Comparison of ENCODE assay signal across 19 cellular contexts in the genomic region with DNA sequence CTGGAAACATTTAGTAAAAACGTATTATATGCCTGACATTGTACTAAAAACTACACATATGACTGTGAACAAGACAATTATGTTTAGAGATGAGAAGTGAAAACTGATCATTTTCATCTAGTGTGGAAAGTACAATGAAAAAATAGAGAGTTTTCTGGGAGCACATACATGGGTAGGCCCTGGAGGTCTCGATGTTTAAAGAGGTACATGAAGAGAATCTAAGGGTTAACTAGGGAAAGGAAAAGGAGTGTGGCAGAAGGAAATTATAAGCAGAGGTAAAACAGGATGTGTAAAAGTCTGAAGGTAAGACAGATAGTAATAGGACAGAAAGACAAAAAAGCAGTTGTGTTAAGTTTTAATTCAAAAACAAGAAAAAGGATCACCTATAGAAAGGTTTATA.
DNase-seq lines count a peak whose midpoint lies in the region; ATAC-seq, FAIRE-seq and TF ChIP-seq lines count a peak whose summit lies in the region.
"Had no signal": no experiment of that assay in that cellular context is flagged by ENCODE, and none has a peak within 500 bp of the region (broad histone marks: within the 10 kb centered on the region; RNA-seq: fewer than 3 reads in every experiment).

No MANE protein-coding gene starts in this region.

- no peak overlapping the region for H3K4me3 Mint-ChIP-seq in activated naive CD4-positive, alpha-beta T cell treated with anti-CD3 and anti-CD28 coated beads, Interleukin-2, amount 50 U/mL, for 24 hours
- no peak overlapping the region for H3K4me3 Mint-ChIP-seq in chondrocyte (ENCODE audit: unreplicated experiment)
- H3K4me3 Mint-ChIP-seq: CD14-positive monocyte; CD8-positive, alpha-beta T cell; HFFc6 had no signal

- H3K27ac Mint-ChIP-seq in activated naive CD4-positive, alpha-beta T cell treated with anti-CD3 and anti-CD28 coated beads, Interleukin-2, amount 50 U/mL, for 24 hours = peak overlapping the region; percentile 2
- peak overlapping the region; percentile 1 for H3K27ac Mint-ChIP-seq in chondrocyte (ENCODE audit: unreplicated experiment)
- H3K27ac Mint-ChIP-seq: CD8-positive, alpha-beta T cell; HFFc6 had no signal

- no peaks in the 10 kb centered on the region for H3K36me3 Mint-ChIP-seq in activated naive CD4-positive, alpha-beta T cell treated with anti-CD3 and anti-CD28 coated beads, Interleukin-2, amount 50 U/mL, for 24 hours
- H3K36me3 Mint-ChIP-seq in chondrocyte (ENCODE audit: low read depth) = peaks cover 4% of the 10 kb centered on the region

- ATAC-seq in HG02623 (IDR thresholded peaks at IDR 0.05; ENCODE audit: unreplicated experiment) = no peak
- ATAC-seq: CD8-positive, alpha-beta T cell had no signal

- no peak for DNase-seq in activated naive CD4-positive, alpha-beta T cell (lab: John Stamatoyannopoulos, UW)
- DNase-seq in chondrocyte (ENCODE audit: low spot score) (no peak), urothelium cell line (ENCODE audit: low spot score) (no peak), NCI-H2107 (lab: John Stamatoyannopoulos, UW) (no peak)
- DNase-seq: CD8-positive, alpha-beta T cell; COR-L47; DMS153; DMS79 treated with DMSO at 0.1 percent for 48 hours; EL; GOT3; HFFc6 had no signal

- CTCF ChIA-PET in HEK293 (lab: Yijun Ruan, JAX) = interaction anchor here (0.6 kb wide), 1 partner anchor 395 kb away, joined by 3 read pairs; no protein-coding TSS in a partner anchor

- H3K27ac ChIP-seq in HEK293 (ENCODE audit: extremely low read depth, low read depth, low read length) = no peak overlapping the region
- H3K27ac ChIP-seq: HL-60 had no signal

- TF ChIP-seq CTCF in HEK293 (tag by site-specific recombination; IDR thresholded peaks at IDR 0.05) (no peak), chondrocyte (IDR thresholded peaks at IDR 0.05) (no peak)

- no peaks in the 10 kb centered on the region; a peak in 1 of 3 replicates for H3K36me3 ChIP-seq in HEK293 (ENCODE audit: control insufficient read depth in 2 of 2, insufficient read depth in 1 of 2, low read length in 2 of 2)
- H3K36me3 ChIP-seq: HAP-1 had no signal

- H3K9me3 Mint-ChIP-seq in activated naive CD4-positive, alpha-beta T cell treated with anti-CD3 and anti-CD28 coated beads, Interleukin-2, amount 50 U/mL, for 24 hours = no peaks in the 10 kb centered on the region
- H3K9me3 Mint-ChIP-seq in chondrocyte (ENCODE audit: low read depth) = no peaks in the 10 kb centered on the region
- H3K9me3 Mint-ChIP-seq: CD14-positive monocyte; CD8-positive, alpha-beta T cell; HFFc6 had no signal

- H3K4me3 ChIP-seq in HEK293 (ENCODE audit: low read depth, low read length) = no peak overlapping the region
- H3K4me3 ChIP-seq: HAP-1 had no signal

- POLR2A ChIA-PET in HEK293 (lab: Yijun Ruan, JAX) = no interaction called here

- no peaks in the 10 kb centered on the region for H3K27me3 Mint-ChIP-seq in activated naive CD4-positive, alpha-beta T cell treated with anti-CD3 and anti-CD28 coated beads, Interleukin-2, amount 50 U/mL, for 24 hours
- no peaks in the 10 kb centered on the region for H3K27me3 Mint-ChIP-seq in chondrocyte (ENCODE audit: low read depth)

- no peaks in the 10 kb centered on the region; the same call in 1 of the 2 replicates for H3K4me1 ChIP-seq in HEK293 (ENCODE audit: control insufficient read depth, insufficient read depth, low read length)

- no peaks in the 10 kb centered on the region for H3K9me3 ChIP-seq in HEK293 (ENCODE audit: control insufficient read depth, insufficient read depth, low read depth, low read length)
- H3K9me3 ChIP-seq: HAP-1 had no signal

- FAIRE-seq in urothelium cell line (lab: Jason Lieb, UNC) = peak; percentile 32
- FAIRE-seq: G401.6, GM12891 had no signal

- peaks cover 13% of the 10 kb centered on the region for H3K4me1 Mint-ChIP-seq in activated naive CD4-positive, alpha-beta T cell treated with anti-CD3 and anti-CD28 coated beads, Interleukin-2, amount 50 U/mL, for 24 hours
- peaks cover 18% of the 10 kb centered on the region for H3K4me1 Mint-ChIP-seq in chondrocyte (ENCODE audit: low read depth)
- H3K4me1 Mint-ChIP-seq: CD14-positive monocyte had no signal

TF ChIP-seq in HEK293, 187 proteins besides CTCF, POLR2A, EP300 and RAD21:
- TF ChIP-seq ZNF433 (tag by site-specific recombination; IDR thresholded peaks at IDR 0.05; ENCODE audit: low read depth) (no peak), ZNF366 (tag by site-specific recombination; conservative IDR thresholded peaks at IDR 0.05) (no peak), SP2 (tag by site-specific recombination; IDR thresholded peaks at IDR 0.05) (no peak), PRDM1 (tag by site-specific recombination; IDR thresholded peaks at IDR 0.05) (peak; percentile 68), ZNF555 (tag by site-specific recombination; conservative IDR thresholded peaks at IDR 0.05) (0 out of 2 replicates have a peak, but pooled peaks have one; percentile 3)
- TF ChIP-seq, protein P1, sequence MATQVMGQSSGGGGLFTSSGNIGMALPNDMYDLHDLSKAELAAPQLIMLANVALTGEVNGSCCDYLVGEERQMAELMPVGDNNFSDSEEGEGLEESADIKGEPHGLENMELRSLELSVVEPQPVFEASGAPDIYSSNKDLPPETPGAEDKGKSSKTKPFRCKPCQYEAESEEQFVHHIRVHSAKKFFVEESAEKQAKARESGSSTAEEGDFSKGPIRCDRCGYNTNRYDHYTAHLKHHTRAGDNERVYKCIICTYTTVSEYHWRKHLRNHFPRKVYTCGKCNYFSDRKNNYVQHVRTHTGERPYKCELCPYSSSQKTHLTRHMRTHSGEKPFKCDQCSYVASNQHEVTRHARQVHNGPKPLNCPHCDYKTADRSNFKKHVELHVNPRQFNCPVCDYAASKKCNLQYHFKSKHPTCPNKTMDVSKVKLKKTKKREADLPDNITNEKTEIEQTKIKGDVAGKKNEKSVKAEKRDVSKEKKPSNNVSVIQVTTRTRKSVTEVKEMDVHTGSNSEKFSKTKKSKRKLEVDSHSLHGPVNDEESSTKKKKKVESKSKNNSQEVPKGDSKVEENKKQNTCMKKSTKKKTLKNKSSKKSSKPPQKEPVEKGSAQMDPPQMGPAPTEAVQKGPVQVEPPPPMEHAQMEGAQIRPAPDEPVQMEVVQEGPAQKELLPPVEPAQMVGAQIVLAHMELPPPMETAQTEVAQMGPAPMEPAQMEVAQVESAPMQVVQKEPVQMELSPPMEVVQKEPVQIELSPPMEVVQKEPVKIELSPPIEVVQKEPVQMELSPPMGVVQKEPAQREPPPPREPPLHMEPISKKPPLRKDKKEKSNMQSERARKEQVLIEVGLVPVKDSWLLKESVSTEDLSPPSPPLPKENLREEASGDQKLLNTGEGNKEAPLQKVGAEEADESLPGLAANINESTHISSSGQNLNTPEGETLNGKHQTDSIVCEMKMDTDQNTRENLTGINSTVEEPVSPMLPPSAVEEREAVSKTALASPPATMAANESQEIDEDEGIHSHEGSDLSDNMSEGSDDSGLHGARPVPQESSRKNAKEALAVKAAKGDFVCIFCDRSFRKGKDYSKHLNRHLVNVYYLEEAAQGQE (tag by site-specific recombination; IDR thresholded peaks at IDR 0.05) = no peak
